ENCODE assay signal across 20 cellular contexts in the genomic region with DNA sequence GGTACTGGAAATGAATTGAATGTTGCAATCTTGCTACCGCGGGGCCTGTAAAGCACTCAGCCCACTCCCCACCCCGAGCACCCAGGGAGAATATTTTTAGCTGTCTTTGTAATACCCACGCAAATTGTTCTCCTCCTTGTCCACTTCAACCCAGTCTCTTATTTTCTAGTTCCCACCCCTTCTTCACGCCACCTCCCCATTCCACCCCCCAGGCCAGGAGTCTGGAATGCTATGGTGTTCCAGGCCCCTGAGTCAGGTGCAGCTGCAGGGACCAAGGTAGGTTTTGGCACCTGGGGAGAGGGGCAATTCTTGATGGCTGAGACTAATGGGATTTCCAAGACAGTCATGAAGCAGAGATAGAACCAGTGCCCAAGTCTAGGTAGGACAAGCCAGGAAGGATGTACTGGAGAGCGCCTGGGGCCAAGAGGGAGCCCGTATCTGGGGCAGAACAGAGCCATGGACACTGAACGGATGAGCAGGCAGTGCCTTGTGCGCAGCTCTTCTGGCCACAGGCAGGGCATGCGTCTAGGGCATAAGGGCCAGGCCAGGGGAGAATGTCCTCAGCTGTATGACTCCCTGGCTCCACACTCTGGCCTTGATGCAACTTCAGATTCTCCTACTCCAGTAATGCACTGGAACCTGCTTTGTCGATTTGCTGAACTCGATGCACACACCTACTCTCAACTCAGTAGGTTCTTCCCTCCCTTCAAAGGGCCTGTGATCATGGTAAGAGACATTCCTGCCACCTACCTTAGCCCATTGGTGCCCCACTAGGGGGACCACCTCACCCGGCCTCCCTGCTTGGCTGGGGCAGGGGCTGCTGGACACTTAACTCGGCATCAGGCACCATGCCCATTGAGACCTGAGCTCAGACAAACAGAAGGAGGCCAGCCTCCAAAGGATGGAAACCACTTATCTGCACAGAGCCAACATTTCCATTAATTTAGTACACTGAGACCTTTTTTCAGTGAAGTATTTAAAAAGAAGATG.
"Had no signal": no experiment of that assay in that cellular context is flagged by ENCODE, and none has a peak within 500 bp of the region (broad histone marks: within the 10 kb centered on the region; RNA-seq: fewer than 3 reads in every experiment).

No MANE protein-coding gene starts in this region.

- H3K9me3 ChIP-seq: colonic mucosa, pancreas, suprapubic skin had no signal

- H3K4me1 ChIP-seq: colonic mucosa had no signal

- H3K27ac Mint-ChIP-seq: activated CD4-positive, alpha-beta memory T cell treated with anti-CD3 and anti-CD28 coated beads for 36 hours; activated CD8-positive, alpha-beta memory T cell treated with anti-CD3 and anti-CD28 coated beads, Interleukin-2, amount 10 ng/mL, durations not matched to agents 7 days and 5 days; mesothelial cell of epicardium had no signal

- H3K27me3 ChIP-seq: cardiac muscle cell, colonic mucosa, pancreas, suprapubic skin had no signal

- ATAC-seq: activated CD8-positive, alpha-beta memory T cell treated with anti-CD3 and anti-CD28 coated beads, Interleukin-2, amount 10 ng/mL, durations not matched to agents 7 days and 5 days had no signal

- H3K36me3 Mint-ChIP-seq: activated CD4-positive, alpha-beta memory T cell treated with anti-CD3 and anti-CD28 coated beads for 36 hours; activated CD8-positive, alpha-beta memory T cell treated with anti-CD3 and anti-CD28 coated beads, Interleukin-2, amount 10 ng/mL, durations not matched to agents 7 days and 5 days; mesothelial cell of epicardium had no signal

- FAIRE-seq: endothelial cell of umbilical vein, pancreas had no signal

- DNase-seq: activated CD4-positive, alpha-beta memory T cell treated with anti-CD3 and anti-CD28 coated beads for 36 hours; activated CD4-positive, alpha-beta T cell treated with anti-CD3 and anti-CD28 coated beads for 1 hour; activated CD8-positive, alpha-beta memory T cell treated with anti-CD3 and anti-CD28 coated beads, Interleukin-2, amount 10 ng/mL, durations not matched to agents 7 days and 5 days; activated effector memory CD4-positive, alpha-beta T cell treated with Interleukin-2 at 50 U/mL for 16 hours; activated naive CD4-positive, alpha-beta T cell treated with anti-CD3 and anti-CD28 coated beads, Interleukin-2, amount 50 U/mL, for 16 hours; activated T-cell treated with anti-CD3 and anti-CD28 coated beads, Interleukin-2, amount 50 U/mL, for 1 hour; colonic mucosa; foreskin fibroblast; glutamatergic neuron; retina; stimulated activated CD4-positive, alpha-beta T cell treated with anti-CD3 and anti-CD28 coated beads, Interleukin-15, amount 100 ng/mL, for 24 hours; stimulated activated CD4-positive, alpha-beta T cell treated with anti-CD3 and anti-CD28 coated beads, Interleukin-4, amount 100 ng/mL, for 1 hour; stimulated activated naive CD4-positive, alpha-beta T cell; T-helper 1 cell; trophoblast cell had no signal

- H3K36me3 ChIP-seq: cardiac muscle cell, colonic mucosa, pancreas, suprapubic skin had no signal

- H3K27ac ChIP-seq: cardiac muscle cell, colonic mucosa, pancreas had no signal

- H3K4me3 Mint-ChIP-seq: activated CD4-positive, alpha-beta memory T cell treated with anti-CD3 and anti-CD28 coated beads for 36 hours; activated CD8-positive, alpha-beta memory T cell treated with anti-CD3 and anti-CD28 coated beads, Interleukin-2, amount 10 ng/mL, durations not matched to agents 7 days and 5 days; mesothelial cell of epicardium had no signal

- H3K9me3 Mint-ChIP-seq: activated CD4-positive, alpha-beta memory T cell treated with anti-CD3 and anti-CD28 coated beads for 36 hours; mesothelial cell of epicardium had no signal

- H3K4me3 ChIP-seq: cardiac muscle cell, colonic mucosa, pancreas, suprapubic skin had no signal
